ENCODE assay signal across 1 cellular context in genomic region chr3:63303238-63303637, GRCh38.
TF ChIP-seq lines count a peak whose summit lies in the region.

No MANE protein-coding gene starts in this region.

TF ChIP-seq in H1, 55 proteins besides CTCF, POLR2A, EP300 and RAD21:
- TF ChIP-seq CREB1 (IDR thresholded peaks at IDR 0.05) (no peak), HDAC6 (IDR thresholded peaks at IDR 0.05; ENCODE audit: low read depth, low read length) (no peak), PHF8 (conservative IDR thresholded peaks at IDR 0.05; ENCODE audit: low read depth, low read length) (no peak), POLR2AphosphoS5 (IDR thresholded peaks at IDR 0.05; ENCODE audit: low read depth, low read length) (no peak), MAX (IDR thresholded peaks at IDR 0.05) (no peak), SIX5 (IDR thresholded peaks at IDR 0.05; ENCODE audit: low read depth, low read length) (no peak), TEAD4 (IDR thresholded peaks at IDR 0.05; ENCODE audit: low read depth, low read length) (no peak), TAF7 (optimal IDR thresholded peaks at IDR 0.05; ENCODE audit: borderline replicate concordance, low read depth, low read length) (no peak), NANOG (IDR thresholded peaks at IDR 0.05; ENCODE audit: insufficient read depth, low read depth, low read length, poor library complexity, severe bottlenecking) (no peak), GTF2F1 (IDR thresholded peaks at IDR 0.05; ENCODE audit: borderline replicate concordance, low read depth, low read length) (no peak), USF2 (IDR thresholded peaks at IDR 0.05; ENCODE audit: low read length) (no peak), E2F6 (IDR thresholded peaks at IDR 0.05) (no peak), YY1 (IDR thresholded peaks at IDR 0.05; ENCODE audit: low read depth, low read length) (no peak), HDAC2 (IDR thresholded peaks at IDR 0.05; ENCODE audit: borderline replicate concordance in 1 of 2, low read depth in 2 of 2, low read length in 2 of 2) (no peak), KDM1A (IDR thresholded peaks at IDR 0.05; ENCODE audit: borderline replicate concordance, low read length) (no peak), SP4 (IDR thresholded peaks at IDR 0.05; ENCODE audit: low read length) (no peak), POU5F1 (IDR thresholded peaks at IDR 0.05; ENCODE audit: low read depth, low read length) (no peak)
